In the genomic region with DNA sequence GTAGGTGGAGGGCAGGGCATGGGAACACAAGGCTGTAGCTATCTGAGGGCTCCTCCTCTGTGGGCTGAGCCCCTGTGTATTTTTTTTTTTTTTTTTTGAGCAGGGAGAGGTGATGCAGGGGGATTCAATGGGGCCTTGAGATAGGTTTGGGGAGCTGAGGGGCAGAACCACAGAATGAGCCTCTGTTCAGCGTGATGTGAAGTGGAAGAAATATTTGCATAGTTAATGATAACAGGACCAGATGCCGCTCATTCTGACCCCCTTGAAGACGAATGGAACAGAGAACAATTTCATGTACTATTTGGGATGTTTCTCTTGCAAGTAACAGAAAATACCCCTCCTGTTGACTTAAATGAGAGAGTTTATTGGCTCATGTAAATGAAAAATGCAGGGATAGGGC, we compare ENCODE assay signal across 20 cellular contexts.
DNase-seq lines count a peak whose midpoint lies in the region; ATAC-seq and TF ChIP-seq lines count a peak whose summit lies in the region.
"Had no signal": no experiment of that assay in that cellular context is flagged by ENCODE, and none has a peak within 500 bp of the region (broad histone marks: within the 10 kb centered on the region; RNA-seq: fewer than 3 reads in every experiment).

No MANE protein-coding gene starts in this region.

- H3K36me3 ChIP-seq in Karpas-422 (ENCODE audit: insufficient read depth, low read length) (no peaks in the 10 kb centered on the region), body of pancreas (replicated peaks in 1 of 2; ENCODE audit: insufficient read depth in 1 of 2, low read depth in 2 of 2) (no peaks in the 10 kb centered on the region)
- H3K36me3 ChIP-seq: adrenal gland, right atrium auricular region, SJSA1, stomach, upper lobe of right lung had no signal

- H3K27me3 ChIP-seq in Karpas-422 (ENCODE audit: low read length) (no peaks in the 10 kb centered on the region), body of pancreas (no peaks in the 10 kb centered on the region)
- H3K27me3 ChIP-seq: adrenal gland, SJSA1 had no signal

- H2AFZ ChIP-seq in Karpas-422 (ENCODE audit: low read length): no peak overlapping the region

- H3K9me3 ChIP-seq in Karpas-422 (ENCODE audit: low read length) (no peaks in the 10 kb centered on the region), body of pancreas (no peaks in the 10 kb centered on the region)
- H3K9me3 ChIP-seq: adrenal gland, right atrium auricular region, SJSA1, stomach, upper lobe of right lung had no signal

- H3K79me2 ChIP-seq in Karpas-422 (ENCODE audit: low read length): no peaks in the 10 kb centered on the region

- 0 out of 2 replicates have a peak overlapping the region, but pooled peaks have one; percentile 10 for H3K4me3 ChIP-seq in Karpas-422 (ENCODE audit: low read length)
- no peak overlapping the region for H3K4me3 ChIP-seq in body of pancreas
- H3K4me3 ChIP-seq: adrenal gland, right atrium auricular region, SJSA1, stomach, upper lobe of right lung had no signal

- H3K9ac ChIP-seq in Karpas-422 (ENCODE audit: low read length): no peak overlapping the region

- no peaks in the 10 kb centered on the region for H4K20me1 ChIP-seq in Karpas-422 (ENCODE audit: insufficient read depth, low read depth, low read length)

- H3K9me2 ChIP-seq in Karpas-422 (replicated peaks; ENCODE audit: insufficient read depth, low read length): no peaks in the 10 kb centered on the region

- no peak for TF ChIP-seq POLR2A in body of pancreas (IDR thresholded peaks at IDR 0.05)

- intact Hi-C loops in body of pancreas (cut with DNase I): no loop called here

- peak overlapping the region; percentile 44 for H3K4me2 ChIP-seq in Karpas-422 (ENCODE audit: low read depth, low read length, poor library complexity, severe bottlenecking)

- in situ Hi-C loops in G401 (cut with HindIII; ENCODE audit: low sequenced_read_pairs): no loop called here

- peaks cover 31% of the 10 kb centered on the region for H3K4me1 ChIP-seq in Karpas-422 (ENCODE audit: low read length)
- H3K4me1 ChIP-seq in body of pancreas: no peaks in the 10 kb centered on the region
- H3K4me1 ChIP-seq: adrenal gland, right atrium auricular region, SJSA1, stomach, upper lobe of right lung had no signal

- DNase-seq in Karpas-422 (peak; percentile 54), SKM-1 (lab: John Stamatoyannopoulos, UW; ENCODE audit: unreplicated experiment) (no peak), G401 (ENCODE audit: low spot score) (no peak), body of pancreas (no peak)
- DNase-seq: ACHN; activated CD8-positive, alpha-beta memory T cell treated with anti-CD3 and anti-CD28 coated beads, Interleukin-2, amount 10 ng/mL, durations not matched to agents 7 days and 5 days; adrenal gland; DMS53; NCI-H2029; NCI-H524; occipital lobe; stomach; upper lobe of right lung had no signal

- ATAC-seq in GM18867 (IDR thresholded peaks at IDR 0.05; ENCODE audit: unreplicated experiment): peak; percentile 76
- peak; percentile 72 for ATAC-seq in GM21381 (IDR thresholded peaks at IDR 0.05; ENCODE audit: unreplicated experiment)
- peak; percentile 80 for ATAC-seq in HG02981 (IDR thresholded peaks at IDR 0.05; ENCODE audit: unreplicated experiment)
- no peak for ATAC-seq in GM21717 (IDR thresholded peaks at IDR 0.05; ENCODE audit: unreplicated experiment)
- ATAC-seq in body of pancreas: no peak
- ATAC-seq: activated CD4-positive, CD25-positive, alpha-beta regulatory T cell treated with anti-CD3 and anti-CD28 coated beads, Interleukin-2, amount 50 U/mL, for 24 hours; activated CD8-positive, alpha-beta memory T cell treated with anti-CD3 and anti-CD28 coated beads, Interleukin-2, amount 10 ng/mL, durations not matched to agents 7 days and 5 days; upper lobe of right lung had no signal

- WGBS in body of pancreas, 2 donors: 30 to 36% methylated on average over 3 of the region's 3 CpGs

- TF ChIP-seq CTCF in body of pancreas (IDR thresholded peaks at IDR 0.05): no peak

- H3K27ac ChIP-seq in Karpas-422 (ENCODE audit: low read length): no peak overlapping the region
- H3K27ac ChIP-seq in body of pancreas: no peak overlapping the region
- H3K27ac ChIP-seq: adrenal gland, right atrium auricular region, SJSA1, stomach, upper lobe of right lung had no signal

Comparison
In these comparisons a context has a peak if more than half of its experiments do, and no peak if none do; other contexts are left out.
1. ATAC-seq: peak in GM18867 (single experiment), GM21381 (single experiment) and HG02981 (single experiment); none in GM21717 (single experiment) and body of pancreas (single experiment).